In genomic region chr1:27681580-27681979, GRCh38 we compare ENCODE assay signal across 1 cellular context. TPM values are rescaled to one million over a fixed set of nuclear protein-coding genes. Genes with fewer than 3 reads are reported as not detected.
"Had no signal": no experiment of that assay in that cellular context is flagged by ENCODE, and none has a peak within 500 bp of the region (broad histone marks: within the 10 kb centered on the region; RNA-seq: fewer than 3 reads in every experiment).

No MANE protein-coding gene starts in this region.

RNA-seq across cellular contexts. Expression of gene FGR, which starts 46.6 kb away (rescaled TPM):
- total RNA-seq: kidney epithelial cell had no signal
